Comparison of ENCODE assay signal across 8 cellular contexts in genomic region chr6:52305948-52306767, GRCh38. TPM values are rescaled to one million over a fixed set of nuclear protein-coding genes. Genes with fewer than 3 reads are reported as not detected.
DNase-seq lines count a peak whose midpoint lies in the region; ATAC-seq and TF ChIP-seq lines count a peak whose summit lies in the region.

No MANE protein-coding gene starts in this region.

- H4K8ac ChIP-seq in mesenchymal stem cell (ENCODE audit: low read length) = no peak overlapping the region

- H3K4me3 ChIP-seq in OCI-LY3 (ENCODE audit: low read length) = peak overlapping the region; percentile 44
- H3K4me3 ChIP-seq in mesenchymal stem cell (ENCODE audit: insufficient read depth in 1 of 2, low read depth in 1 of 2, low read length in 2 of 2) = no peak overlapping the region
- H3K4me3 ChIP-seq in BE2C (ENCODE audit: low read depth, low read length) = no peak overlapping the region

- H3K18ac ChIP-seq in mesenchymal stem cell (ENCODE audit: low read depth in 1 of 2, low read length in 2 of 2) = no peak overlapping the region

- H3K23ac ChIP-seq in mesenchymal stem cell (ENCODE audit: low read length in 2 of 2) = no peak overlapping the region

- H3K9ac ChIP-seq in OCI-LY3 (ENCODE audit: low read length) (peak overlapping the region; percentile 81), mesenchymal stem cell (ENCODE audit: low read length) (no peak overlapping the region)

- H4K91ac ChIP-seq in mesenchymal stem cell (ENCODE audit: low read length) = no peak overlapping the region

- no peak overlapping the region for H2BK5ac ChIP-seq in mesenchymal stem cell (ENCODE audit: low read depth, low read length, poor library complexity, severe bottlenecking)

- H3K79me2 ChIP-seq in OCI-LY3 (ENCODE audit: low read length) = no peaks in the 10 kb centered on the region

- no peak overlapping the region for H2BK12ac ChIP-seq in mesenchymal stem cell (ENCODE audit: low read length in 2 of 2)

- 97% methylated on average over 14 of the region's 15 CpGs for WGBS in mesenchymal stem cell

- no peaks in the 10 kb centered on the region for H4K20me1 ChIP-seq in OCI-LY3 (ENCODE audit: insufficient read depth, low read length)

- ATAC-seq in GM18868 (IDR thresholded peaks at IDR 0.05; ENCODE audit: unreplicated experiment) (peak; percentile 77), HG02678 (IDR thresholded peaks at IDR 0.05; ENCODE audit: unreplicated experiment) (peak; percentile 67)

- no peak overlapping the region for H2BK120ac ChIP-seq in mesenchymal stem cell (ENCODE audit: low read depth, low read length)

- H3K14ac ChIP-seq in mesenchymal stem cell (ENCODE audit: low read length in 2 of 2) = no peak overlapping the region

- H3K4me1 ChIP-seq in OCI-LY3 (ENCODE audit: low read length) (peaks cover 71% of the 10 kb centered on the region), mesenchymal stem cell (ENCODE audit: control insufficient read depth, insufficient read depth, low read depth, low read length) (peaks cover 3% of the 10 kb centered on the region), BE2C (peaks cover 18% of the 10 kb centered on the region)

- peak overlapping the region; percentile 8 for H2AK5ac ChIP-seq in mesenchymal stem cell (ENCODE audit: low read length, severe bottlenecking)

- DNase-seq in mesenchymal stem cell (no peak), NCI-H1436 treated with DMSO at 0.1 percent for 48 hours (lab: John Stamatoyannopoulos, UW) (no peak), DMS153 (lab: John Stamatoyannopoulos, UW) (no peak), NCI-H2171 treated with DMSO at 0.1 percent for 48 hours (lab: John Stamatoyannopoulos, UW) (no peak), BE2C (no peak)

- TF ChIP-seq CTCF in OCI-LY3 (IDR thresholded peaks at IDR 0.05; ENCODE audit: low read depth, low read length) = no peak
- TF ChIP-seq CTCF in BE2C (IDR thresholded peaks at IDR 0.05; ENCODE audit: low read depth, low read length) = no peak

- H3K27me3 ChIP-seq in OCI-LY3 (ENCODE audit: low read depth, low read length) (no peaks in the 10 kb centered on the region), mesenchymal stem cell (ENCODE audit: control insufficient read depth in 1 of 2, insufficient read depth in 1 of 2, low read length in 2 of 2) (no peaks in the 10 kb centered on the region), BE2C (no peaks in the 10 kb centered on the region)

- H3K9me3 ChIP-seq in OCI-LY3 (ENCODE audit: insufficient read depth, low read length) = 0 out of 2 replicates have a peak, but pooled peaks cover under 1% of the 10 kb centered on the region
- H3K9me3 ChIP-seq in mesenchymal stem cell (ENCODE audit: control insufficient read depth, low read length) = no peaks in the 10 kb centered on the region
- no peaks in the 10 kb centered on the region for H3K9me3 ChIP-seq in BE2C

- H2AFZ ChIP-seq in OCI-LY3 (ENCODE audit: low read depth, low read length) (no peak overlapping the region), mesenchymal stem cell (ENCODE audit: low read depth, low read length) (no peak overlapping the region)

- no peak overlapping the region for H2BK15ac ChIP-seq in mesenchymal stem cell (ENCODE audit: low read depth, poor library complexity, severe bottlenecking)

- H3K27ac ChIP-seq in OCI-LY3 (ENCODE audit: low read length) = peak overlapping the region; percentile 97
- H3K27ac ChIP-seq in mesenchymal stem cell (ENCODE audit: low read length, poor library complexity, severe bottlenecking) = no peak overlapping the region

- H3K79me1 ChIP-seq in mesenchymal stem cell (replicated peaks; ENCODE audit: low read length, poor library complexity, severe bottlenecking) = no peaks in the 10 kb centered on the region

- H3K4me2 ChIP-seq in OCI-LY3 (ENCODE audit: low read length) (peak overlapping the region; percentile 73), mesenchymal stem cell (ENCODE audit: low read length, poor library complexity, severe bottlenecking) (no peak overlapping the region)

- no peak overlapping the region for H3K4ac ChIP-seq in mesenchymal stem cell (ENCODE audit: low read depth in 1 of 2, low read length in 2 of 2)

- H3K36me3 ChIP-seq in OCI-LY3 (replicated peaks; ENCODE audit: low read depth, low read length) = peaks cover 2% of the 10 kb centered on the region
- H3K36me3 ChIP-seq in mesenchymal stem cell (ENCODE audit: control insufficient read depth in 1 of 2, insufficient read depth in 2 of 2, low read depth in 1 of 2, low read length in 2 of 2) = peaks cover 0 to 2% of the 10 kb centered on the region in 2 experiments
- no peaks in the 10 kb centered on the region for H3K36me3 ChIP-seq in BE2C

RNA-seq across cellular contexts. Expression of gene MCM3, which starts 21.6 kb away (rescaled TPM):
- 13.5 TPM for polyA plus RNA-seq in mesenchymal stem cell (2013, experiment 1 of 2)
- 13.5 TPM for polyA plus RNA-seq in mesenchymal stem cell (2013, experiment 2 of 2)
- polyA plus RNA-seq in BE2C (2012; ENCODE audit: insufficient read depth, insufficient read length, low read depth) = 63.6 TPM

RNA-seq across cellular contexts. Expression of gene PAQR8, which starts 55.8 kb away (rescaled TPM):
- 2.3 TPM for polyA plus RNA-seq in mesenchymal stem cell (2013, experiment 1 of 2)
- 2.4 TPM for polyA plus RNA-seq in mesenchymal stem cell (2013, experiment 2 of 2)
- 19.1 TPM for polyA plus RNA-seq in BE2C (2012; ENCODE audit: insufficient read depth, insufficient read length, low read depth)
